In genomic region chr7:78620931-78621330, GRCh38 we compare ENCODE assay signal across 15 cellular contexts.
DNase-seq lines count a peak whose midpoint lies in the region; ATAC-seq and TF ChIP-seq lines count a peak whose summit lies in the region.
"Had no signal": no experiment of that assay in that cellular context is flagged by ENCODE, and none has a peak within 500 bp of the region (broad histone marks: within the 10 kb centered on the region; RNA-seq: fewer than 3 reads in every experiment).

No MANE protein-coding gene starts in this region.

- no peaks in the 10 kb centered on the region for H3K36me3 ChIP-seq in breast epithelium
- H3K36me3 ChIP-seq in CD8-positive, alpha-beta memory T cell (ENCODE audit: insufficient read depth, low read length) = no peaks in the 10 kb centered on the region

- no peak for ATAC-seq in HG02678 (IDR thresholded peaks at IDR 0.05; ENCODE audit: unreplicated experiment)
- ATAC-seq: activated CD8-positive, alpha-beta T cell treated with anti-CD3 and anti-CD28 coated beads for 36 hours; stimulated activated effector memory CD8-positive, alpha-beta T cell treated with anti-CD3 and anti-CD28 coated beads, Interleukin-12 subunit alpha, Interleukin-12 subunit beta, amount 100 ng/mL, for 72 hours had no signal

- H3K4me1 Mint-ChIP-seq in MCF 10A (ENCODE audit: insufficient read depth, unreplicated experiment) = no peaks in the 10 kb centered on the region
- H3K4me1 Mint-ChIP-seq in CD8-positive, alpha-beta memory T cell = no peaks in the 10 kb centered on the region
- H3K4me1 Mint-ChIP-seq: stimulated activated effector memory CD8-positive, alpha-beta T cell treated with anti-CD3 and anti-CD28 coated beads, Interleukin-12 subunit alpha, Interleukin-12 subunit beta, amount 100 ng/mL, for 72 hours had no signal

- no peaks in the 10 kb centered on the region for H3K9me3 ChIP-seq in breast epithelium
- H3K9me3 ChIP-seq in CD8-positive, alpha-beta memory T cell (ENCODE audit: low read length) = no peaks in the 10 kb centered on the region

- DNase-seq in MCF 10A (ENCODE audit: unreplicated experiment) (peak; percentile 50), breast epithelium (ENCODE audit: low spot score in 2 of 2) (no peak), RWPE1 (ENCODE audit: low spot score) (peak; percentile 7), erythroblast (lab: John Stamatoyannopoulos, UW) (peak; percentile 1 to 7), retinal pigment epithelial cell (ENCODE audit: low read depth) (peak; percentile 8), AG08396 (ENCODE audit: low spot score) (no peak)
- no peak for DNase-seq in CD8-positive, alpha-beta memory T cell
- DNase-seq: activated CD8-positive, alpha-beta T cell treated with anti-CD3 and anti-CD28 coated beads for 36 hours; activated naive CD4-positive, alpha-beta T cell treated with anti-CD3 and anti-CD28 coated beads, Interleukin-2, amount 50 U/mL, for 16 hours; DMS79 treated with DMSO at 0.1 percent for 48 hours; NK-92 treated with Interleukin-12 subunit alpha and Interleukin-12 subunit beta, amount 100 ng/mL, for 24 hours had no signal

- no peaks in the 10 kb centered on the region for H3K27me3 ChIP-seq in breast epithelium
- H3K27me3 ChIP-seq in CD8-positive, alpha-beta memory T cell (ENCODE audit: insufficient read depth, low read length, poor library complexity, severe bottlenecking) = no peaks in the 10 kb centered on the region

- POLR2A ChIA-PET in MCF 10A (lab: Yijun Ruan, JAX) = no interaction called here
- POLR2A ChIA-PET in RWPE1 (lab: Yijun Ruan, JAX; ENCODE audit: low non-redundant PET) = no interaction called here
- POLR2A ChIA-PET in CD8-positive, alpha-beta memory T cell (lab: Charles Lee) = no interaction called here

- no TSS peak for BruUV-seq in MCF 10A (replicated peaks; lab: Mats Ljungman, UMichigan)

- H3K27ac ChIP-seq in breast epithelium = no peak overlapping the region
- no peak overlapping the region for H3K27ac ChIP-seq in RWPE1
- no peak overlapping the region for H3K27ac ChIP-seq in CD8-positive, alpha-beta memory T cell (ENCODE audit: low read depth, low read length)
- H3K27ac ChIP-seq: coronary artery, parathyroid adenoma had no signal

- no peaks in the 10 kb centered on the region for H3K4me1 ChIP-seq in breast epithelium
- no peaks in the 10 kb centered on the region for H3K4me1 ChIP-seq in CD8-positive, alpha-beta memory T cell (ENCODE audit: insufficient read depth, low read length)
- H3K4me1 ChIP-seq: parathyroid adenoma had no signal

- CTCF ChIA-PET in MCF 10A (lab: Yijun Ruan, JAX) (interaction anchor here (0.6 kb wide), 1 partner anchor 55 kb away, joined by 3 read pairs; no protein-coding TSS in a partner anchor), RWPE1 (lab: Yijun Ruan, JAX) (no interaction called here)
- CTCF ChIA-PET in CD8-positive, alpha-beta memory T cell (lab: Charles Lee) = no interaction called here

- no peak for TF ChIP-seq POLR2A in breast epithelium (IDR thresholded peaks at IDR 0.05)
- no peak for TF ChIP-seq POLR2A in erythroblast (IDR thresholded peaks at IDR 0.05; ENCODE audit: low read length)

- H3K4me3 Mint-ChIP-seq in MCF 10A (ENCODE audit: unreplicated experiment) = no peak overlapping the region
- H3K4me3 Mint-ChIP-seq in CD8-positive, alpha-beta memory T cell = no peak overlapping the region
- H3K4me3 Mint-ChIP-seq: activated CD8-positive, alpha-beta T cell treated with anti-CD3 and anti-CD28 coated beads for 36 hours; stimulated activated effector memory CD8-positive, alpha-beta T cell treated with anti-CD3 and anti-CD28 coated beads, Interleukin-12 subunit alpha, Interleukin-12 subunit beta, amount 100 ng/mL, for 72 hours had no signal

- H3K4me3 ChIP-seq in breast epithelium (no peak overlapping the region), retinal pigment epithelial cell (ENCODE audit: low read length) (no peak overlapping the region)
- no peak overlapping the region for H3K4me3 ChIP-seq in CD8-positive, alpha-beta memory T cell (ENCODE audit: low read length)
- H3K4me3 ChIP-seq: coronary artery had no signal

- no peaks in the 10 kb centered on the region for H3K27me3 Mint-ChIP-seq in MCF 10A (ENCODE audit: insufficient read depth, unreplicated experiment)
- no peaks in the 10 kb centered on the region for H3K27me3 Mint-ChIP-seq in CD8-positive, alpha-beta memory T cell
- H3K27me3 Mint-ChIP-seq: activated CD8-positive, alpha-beta T cell treated with anti-CD3 and anti-CD28 coated beads for 36 hours had no signal

- intact Hi-C loops in MCF 10A (cut with micrococcal nuclease) = no loop called here
- intact Hi-C loops in breast epithelium (cut with DNase I; ENCODE audit: low total_unique reads) = no loop called here

- no peak overlapping the region for H3K27ac Mint-ChIP-seq in MCF 10A (ENCODE audit: low read depth, unreplicated experiment)
- no peak overlapping the region for H3K27ac Mint-ChIP-seq in CD8-positive, alpha-beta memory T cell
- H3K27ac Mint-ChIP-seq: activated CD8-positive, alpha-beta T cell treated with anti-CD3 and anti-CD28 coated beads for 36 hours; stimulated activated effector memory CD8-positive, alpha-beta T cell treated with anti-CD3 and anti-CD28 coated beads, Interleukin-12 subunit alpha, Interleukin-12 subunit beta, amount 100 ng/mL, for 72 hours had no signal

- H3K9me3 Mint-ChIP-seq in MCF 10A (ENCODE audit: unreplicated experiment) = peaks cover 7% of the 10 kb centered on the region
- peaks cover 0 to 24% (median 2%) of the 10 kb centered on the region in 5 donors for H3K9me3 Mint-ChIP-seq in CD8-positive, alpha-beta memory T cell

- TF ChIP-seq CTCF in MCF 10A (IDR thresholded peaks at IDR 0.05; ENCODE audit: unreplicated experiment) (no peak), breast epithelium (IDR thresholded peaks at IDR 0.05) (no peak), RWPE1 (conservative IDR thresholded peaks at IDR 0.05; ENCODE audit: low read depth) (no peak), retinal pigment epithelial cell (conservative IDR thresholded peaks at IDR 0.05; ENCODE audit: low read depth, low read length) (no peak)

- H3K36me3 Mint-ChIP-seq in MCF 10A (ENCODE audit: insufficient read depth, unreplicated experiment) = no peaks in the 10 kb centered on the region
- H3K36me3 Mint-ChIP-seq in CD8-positive, alpha-beta memory T cell = no peaks in the 10 kb centered on the region
- H3K36me3 Mint-ChIP-seq: stimulated activated effector memory CD8-positive, alpha-beta T cell treated with anti-CD3 and anti-CD28 coated beads, Interleukin-12 subunit alpha, Interleukin-12 subunit beta, amount 100 ng/mL, for 72 hours had no signal

Comparison
In these comparisons a context has a peak if more than half of its experiments do, and no peak if none do; other contexts are left out.
1. DNase-seq: peak in MCF 10A (single experiment), RWPE1 (single experiment), erythroblast (2 of 2) and retinal pigment epithelial cell (single experiment); none in breast epithelium (0 of 2), CD8-positive, alpha-beta memory T cell (0 of 5) and AG08396 (single experiment).